Comparison of ENCODE assay signal across 19 cellular contexts in the genomic region with DNA sequence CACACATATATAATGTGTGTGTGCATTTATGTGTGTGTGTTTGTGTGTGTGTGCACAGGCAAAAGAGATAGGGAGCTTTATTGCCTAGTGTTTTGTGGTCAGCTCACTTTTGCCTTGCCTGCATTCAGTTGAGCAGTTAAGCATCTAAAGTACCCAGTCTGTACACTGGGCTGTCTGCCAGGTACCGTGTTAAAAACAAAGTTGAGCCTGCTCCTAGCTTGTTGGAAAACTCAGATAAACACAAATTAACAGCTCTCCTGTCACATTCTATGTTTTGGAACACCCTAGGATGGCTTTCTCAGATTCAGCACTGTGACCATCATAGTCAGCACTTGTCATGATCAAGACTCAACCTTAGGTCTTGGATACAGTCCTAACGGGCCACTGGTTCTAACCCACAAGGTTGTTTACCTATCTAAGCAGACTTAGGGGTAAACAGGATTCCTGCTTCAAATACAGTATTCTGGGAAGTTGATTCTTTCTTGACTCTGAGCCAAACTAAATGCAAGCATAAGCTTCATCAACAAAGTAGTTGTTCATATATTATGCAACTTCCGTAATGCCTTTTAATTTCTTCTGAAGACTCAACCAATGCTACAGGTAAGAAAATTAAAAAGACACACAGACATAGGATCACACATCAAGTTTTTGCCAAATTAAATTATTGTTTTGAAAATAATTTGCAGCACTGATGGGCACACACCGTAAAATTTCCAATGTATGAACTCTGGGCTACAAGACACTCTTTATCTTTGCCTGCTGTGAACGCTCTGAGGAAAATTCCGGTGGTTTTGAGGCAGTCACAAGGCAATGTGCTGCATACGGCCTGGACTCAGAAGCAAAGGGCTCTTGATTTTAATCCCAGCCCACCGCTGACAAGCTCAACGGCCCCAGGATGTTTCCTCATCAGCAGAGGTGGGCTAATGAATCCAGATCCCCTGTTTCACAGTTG. TPM values are rescaled to one million over a fixed set of nuclear protein-coding genes. Genes with fewer than 3 reads are reported as not detected.
DNase-seq lines count a peak whose midpoint lies in the region; ATAC-seq and TF ChIP-seq lines count a peak whose summit lies in the region.
"Had no signal": no experiment of that assay in that cellular context is flagged by ENCODE, and none has a peak within 500 bp of the region (broad histone marks: within the 10 kb centered on the region; RNA-seq: fewer than 3 reads in every experiment).

No MANE protein-coding gene starts in this region.

- H3K27me3 Mint-ChIP-seq in WTC11 (ENCODE audit: low read depth): no peaks in the 10 kb centered on the region
- H3K27me3 Mint-ChIP-seq: stimulated activated naive B cell treated with anti-CD40 and anti-IgM and Interleukin-4, amounts not matched to agents 10 μg/mL and 1 μg/mL and 100 μg/mL, for 72 hours had no signal

- CTCF ChIA-PET in WTC11 (lab: Charles Lee): no interaction called here
- CTCF ChIA-PET in HEK293T (lab: Yijun Ruan, JAX): no interaction called here

- H3K27me3 ChIP-seq in osteoblast (ENCODE audit: insufficient read depth, low read length) (peaks cover 12% of the 10 kb centered on the region), stomach (no peaks in the 10 kb centered on the region)
- H3K27me3 ChIP-seq: body of pancreas had no signal

- no peak overlapping the region for H3K4me2 ChIP-seq in osteoblast (ENCODE audit: insufficient read depth, low read length)

- H3K4me1 Mint-ChIP-seq in WTC11: no peaks in the 10 kb centered on the region
- H3K4me1 Mint-ChIP-seq: neural crest cell; stimulated activated naive B cell treated with anti-CD40 and anti-IgM and Interleukin-4, amounts not matched to agents 10 μg/mL and 1 μg/mL and 100 μg/mL, for 72 hours had no signal

- H3K9me3 ChIP-seq in osteoblast (ENCODE audit: low read depth, low read length) (no peaks in the 10 kb centered on the region), stomach (no peaks in the 10 kb centered on the region)
- H3K9me3 ChIP-seq: body of pancreas, Caco-2 had no signal

- H3K36me3 ChIP-seq in osteoblast (ENCODE audit: insufficient read depth, low read length) (no peaks in the 10 kb centered on the region), stomach (no peaks in the 10 kb centered on the region)

- intact Hi-C loops in stomach (cut with DNase I; ENCODE audit: low total_unique reads): no loop called here

- no peaks in the 10 kb centered on the region for H3K79me2 ChIP-seq in osteoblast (ENCODE audit: insufficient read depth, low read length)

- DNase-seq in WTC11 (ENCODE audit: low spot score) (no peak), fibroblast of mammary gland (ENCODE audit: low read depth) (peak; percentile 21), osteoblast (ENCODE audit: insufficient read length, low spot score, missing footprints) (peak; percentile 71), stomach (no peak), HCEC 1CT (no peak), HEK293T (ENCODE audit: extremely low spot score) (no peak)
- DNase-seq: Caco-2; GDM1; H9; NCI-H1105; NCI-H2171 treated with DMSO at 0.1 percent for 48 hours; stimulated activated naive B cell treated with anti-CD40 and anti-IgM and Interleukin-4, amounts not matched to agents 10 μg/mL and 1 μg/mL and 100 μg/mL, for 72 hours had no signal

- no peaks in the 10 kb centered on the region for H3K36me3 Mint-ChIP-seq in WTC11

- H3K4me3 ChIP-seq in fibroblast of mammary gland (ENCODE audit: control insufficient read depth, low read depth, low read length): no peak overlapping the region
- no peak overlapping the region for H3K4me3 ChIP-seq in osteoblast (ENCODE audit: insufficient read depth, low read length)
- no peak overlapping the region for H3K4me3 ChIP-seq in stomach
- H3K4me3 ChIP-seq: body of pancreas, lung had no signal

- POLR2A ChIA-PET in WTC11 (lab: Charles Lee): no interaction called here
- POLR2A ChIA-PET in HEK293T (lab: Yijun Ruan, JAX): no interaction called here

- TF ChIP-seq EP300 in stomach (IDR thresholded peaks at IDR 0.05): no peak

- H3K27ac ChIP-seq in C4-2B (peak overlapping the region; percentile 92), osteoblast (ENCODE audit: low read depth, low read length) (no peak overlapping the region), stomach (no peak overlapping the region)
- H3K27ac ChIP-seq: body of pancreas, RWPE1 had no signal

- H3K27ac Mint-ChIP-seq in WTC11: peak overlapping the region; percentile 26; the same call in 1 of the 2 replicates
- H3K27ac Mint-ChIP-seq: H9; stimulated activated naive B cell treated with anti-CD40 and anti-IgM and Interleukin-4, amounts not matched to agents 10 μg/mL and 1 μg/mL and 100 μg/mL, for 72 hours had no signal

- H3K4me3 Mint-ChIP-seq in WTC11: no peak overlapping the region
- H3K4me3 Mint-ChIP-seq: H9; neural crest cell; stimulated activated naive B cell treated with anti-CD40 and anti-IgM and Interleukin-4, amounts not matched to agents 10 μg/mL and 1 μg/mL and 100 μg/mL, for 72 hours had no signal

- H4K20me1 ChIP-seq in osteoblast (ENCODE audit: insufficient read depth, low read length): no peaks in the 10 kb centered on the region

- H2AFZ ChIP-seq in osteoblast (ENCODE audit: low read length): no peak overlapping the region

- TF ChIP-seq POLR2A in stomach (IDR thresholded peaks at IDR 0.05): no peak

- H3K4me1 ChIP-seq in osteoblast (ENCODE audit: insufficient read depth, low read length) (peaks cover 31% of the 10 kb centered on the region), stomach (peaks cover 0 to 35% (median 25%) of the 10 kb centered on the region in 4 donors)
- H3K4me1 ChIP-seq: body of pancreas had no signal

- 56 to 63% (median 60%) methylated on average over 9 of the region's 9 CpGs for WGBS in stomach, 5 donors

- H3K9me3 Mint-ChIP-seq in WTC11: peaks cover 6% of the 10 kb centered on the region
- H3K9me3 Mint-ChIP-seq: H9; neural crest cell; stimulated activated naive B cell treated with anti-CD40 and anti-IgM and Interleukin-4, amounts not matched to agents 10 μg/mL and 1 μg/mL and 100 μg/mL, for 72 hours had no signal

- ATAC-seq in WTC11: no peak
- no peak for ATAC-seq in HG02571 (IDR thresholded peaks at IDR 0.05; ENCODE audit: unreplicated experiment)
- ATAC-seq: activated CD4-positive, CD25-positive, alpha-beta regulatory T cell treated with anti-CD3 and anti-CD28 coated beads, Interleukin-2, amount 50 U/mL, for 24 hours; body of pancreas; stimulated activated naive B cell treated with anti-CD40 and anti-IgM and Interleukin-4, amounts not matched to agents 10 μg/mL and 1 μg/mL and 100 μg/mL, for 72 hours had no signal

- TF ChIP-seq CTCF in C4-2B (conservative IDR thresholded peaks at IDR 0.05): no peak
- no peak for TF ChIP-seq CTCF in WTC11 (IDR thresholded peaks at IDR 0.05)
- no peak for TF ChIP-seq CTCF in fibroblast of mammary gland (conservative IDR thresholded peaks at IDR 0.05; ENCODE audit: control insufficient read depth, insufficient read depth, low read depth, low read length)
- TF ChIP-seq CTCF in osteoblast (IDR thresholded peaks at IDR 0.05; ENCODE audit: extremely low read depth, low read depth, low read length): no peak
- no peak for TF ChIP-seq CTCF in stomach (IDR thresholded peaks at IDR 0.05)

TF ChIP-seq in WTC11, 78 proteins besides CTCF, POLR2A, EP300 and RAD21 (continues in another document):
- TF ChIP-seq GTF2I (CRISPR knock-in tag; conservative IDR thresholded peaks at IDR 0.05): no peak

TF ChIP-seq in HEK293T, 16 proteins besides CTCF, POLR2A, EP300 and RAD21:
- no peak for TF ChIP-seq HDGF (IDR thresholded peaks at IDR 0.05; ENCODE audit: borderline replicate concordance)
- no peak for TF ChIP-seq FOXA1 (IDR thresholded peaks at IDR 0.05)
- no peak for TF ChIP-seq ARNT (IDR thresholded peaks at IDR 0.05)

RNA-seq across cellular contexts. Expression of gene CD99, which starts 11.3 kb away (rescaled TPM):
- 72.1 to 77.9 TPM (median 73.6 TPM) in 3 replicates for total RNA-seq in WTC11 (2021)
- total RNA-seq in osteoblast: 331 and 455 TPM in 2 replicates
- 100 to 1,000 TPM in 3 of 5 donors, 10 to 100 TPM in 2; 72.9 to 220 (median 153) TPM for total RNA-seq in stomach
- 100 to 1,000 TPM in 2 of 3 donors, 10 to 100 TPM in 1; 97.3 to 207 (median 103) TPM for polyA plus RNA-seq in stomach

Comparison
In these comparisons a context has a peak if more than half of its experiments do, and no peak if none do; other contexts are left out.
1. DNase-seq: peak in fibroblast of mammary gland (single experiment) and osteoblast (single experiment); none in WTC11 (single experiment), stomach (single experiment), HCEC 1CT (single experiment) and HEK293T (single experiment).